Comparison of ENCODE assay signal across 18 cellular contexts in the genomic region with DNA sequence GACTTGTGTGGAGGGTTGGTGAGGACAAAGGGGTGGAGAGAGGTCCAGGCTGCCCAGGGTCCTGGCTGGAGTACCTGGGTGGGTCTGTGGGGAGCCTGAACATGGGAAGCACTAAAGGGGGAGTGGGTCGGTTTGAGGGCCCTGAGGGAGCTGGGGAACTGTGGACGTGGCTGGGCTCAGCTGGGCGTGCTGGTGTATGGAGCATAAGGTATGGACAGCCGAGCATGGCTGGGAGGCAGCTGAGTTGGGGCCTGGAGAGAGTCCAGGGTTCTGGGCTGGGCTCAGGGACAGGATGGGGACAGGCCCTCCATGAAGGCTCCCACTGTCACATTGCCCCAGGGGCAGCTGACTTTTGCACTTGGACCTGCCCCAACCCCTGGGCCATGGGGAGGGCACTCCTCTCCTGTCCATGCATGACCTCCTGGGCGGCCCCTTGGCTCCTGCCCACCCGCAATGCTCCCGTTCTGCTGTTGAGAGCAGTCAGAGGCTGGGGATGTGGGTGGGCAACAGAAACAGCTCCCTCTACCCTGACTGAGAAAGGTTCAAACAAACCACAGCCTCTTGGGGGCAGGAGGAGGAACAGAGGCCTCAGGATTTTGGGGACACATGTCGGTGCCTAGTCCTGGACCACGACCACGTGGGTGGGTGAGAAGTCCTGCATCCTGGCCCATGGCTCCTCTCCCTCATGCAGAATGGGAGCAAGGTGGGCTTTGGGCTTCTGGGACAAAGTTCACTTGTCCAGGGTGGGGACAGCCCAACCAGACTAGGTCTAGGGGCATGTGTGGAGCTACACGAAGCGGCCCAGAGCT. TPM values are rescaled to one million over a fixed set of nuclear protein-coding genes. Genes with fewer than 3 reads are reported as not detected.
DNase-seq lines count a peak whose midpoint lies in the region; ATAC-seq, FAIRE-seq and TF ChIP-seq lines count a peak whose summit lies in the region.
"Had no signal": no experiment of that assay in that cellular context is flagged by ENCODE, and none has a peak within 500 bp of the region (broad histone marks: within the 10 kb centered on the region; RNA-seq: fewer than 3 reads in every experiment).

No MANE protein-coding gene starts in this region.

- H3K4me3 ChIP-seq in GM23338 (no peak overlapping the region), H1 (ENCODE audit: extremely low read depth in 1 of 4, insufficient read depth in 2 of 4, low read depth in 3 of 4, low read length in 4 of 4) (no peak overlapping the region), skin epidermis (no peak overlapping the region)

- H3K23me2 ChIP-seq in H1 (ENCODE audit: low read depth, low read length), result peaks cover 3% of the 10 kb centered on the region; the same call in 1 of the 2 replicates

- H3K18ac ChIP-seq in H1 (ENCODE audit: extremely low read depth, low read length), result no peak overlapping the region

- H3K23ac ChIP-seq in H1 (ENCODE audit: insufficient read length), result no peak overlapping the region

- CTCF ChIA-PET in H1 (lab: Charles Lee; ENCODE audit: partially characterized antibody), result interaction anchor here (0.6 to 7.3 kb wide), 23 partner anchors 9 to 219 kb away, joined by 3 to 73 read pairs (median 4); partner anchors contain the start of genes LKAAEAR1, OPRL1, PRPF6 and RGS19

- H3K9me3 Mint-ChIP-seq in activated naive CD8-positive, alpha-beta T cell (ENCODE audit: low read depth), result no peaks in the 10 kb centered on the region
- H3K9me3 Mint-ChIP-seq in activated naive CD8-positive, alpha-beta T cell treated with anti-CD3 and anti-CD28 coated beads for 36 hours, result no peaks in the 10 kb centered on the region
- H3K9me3 Mint-ChIP-seq in GM23338, result no peaks in the 10 kb centered on the region
- H3K9me3 Mint-ChIP-seq: stimulated activated naive B cell treated with anti-CD40 and anti-IgM and Interleukin-4, amounts not matched to agents 10 μg/mL and 1 μg/mL and 100 μg/mL, for 72 hours had no signal

- H3K36me3 Mint-ChIP-seq in activated naive CD8-positive, alpha-beta T cell, result peaks cover under 1% of the 10 kb centered on the region
- peaks cover 2% of the 10 kb centered on the region for H3K36me3 Mint-ChIP-seq in activated naive CD8-positive, alpha-beta T cell treated with anti-CD3 and anti-CD28 coated beads for 36 hours
- no peaks in the 10 kb centered on the region; the same call in 2 of the 3 replicates for H3K36me3 Mint-ChIP-seq in GM23338 (ENCODE audit: low read depth)

- no peaks in the 10 kb centered on the region for H4K20me1 ChIP-seq in GM23338 (replicated peaks; ENCODE audit: insufficient read depth)
- H4K20me1 ChIP-seq in H1 (replicated peaks in 1 of 2; ENCODE audit: control insufficient read depth in 1 of 2, insufficient read depth in 2 of 2, low read length in 2 of 2), result peaks cover 0 to 1% of the 10 kb centered on the region in 2 experiments

- TF ChIP-seq CTCF in GM23338 (conservative IDR thresholded peaks at IDR 0.05; ENCODE audit: low read depth in 2 of 2) (no peak), H1 (IDR thresholded peaks at IDR 0.05; ENCODE audit: control extremely low read depth in 1 of 3, insufficient read depth in 1 of 3, low read depth in 1 of 3, low read length in 3 of 3) (no peak)

- H3K4me2 ChIP-seq in GM23338, result no peak overlapping the region
- H3K4me2 ChIP-seq in H1 (ENCODE audit: insufficient read depth in 1 of 2, low read depth in 2 of 2, low read length in 2 of 2), result no peak overlapping the region

- H3K36me3 ChIP-seq in GM23338 (ENCODE audit: insufficient read depth) (no peaks in the 10 kb centered on the region), H1 (ENCODE audit: control insufficient read depth in 2 of 4, insufficient read depth in 4 of 4, low read length in 3 of 4) (no peaks in the 10 kb centered on the region; a peak in 1 of 8 replicates)
- H3K36me3 ChIP-seq: breast epithelium had no signal

- peak overlapping the region; percentile 79 for H3K27ac Mint-ChIP-seq in activated naive CD8-positive, alpha-beta T cell
- H3K27ac Mint-ChIP-seq in activated naive CD8-positive, alpha-beta T cell treated with anti-CD3 and anti-CD28 coated beads for 36 hours, result no peak overlapping the region
- H3K27ac Mint-ChIP-seq in GM23338, result no peak overlapping the region
- H3K27ac Mint-ChIP-seq: stimulated activated naive B cell treated with anti-CD40 and anti-IgM and Interleukin-4, amounts not matched to agents 10 μg/mL and 1 μg/mL and 100 μg/mL, for 72 hours had no signal

- no peak for DNase-seq in activated naive CD8-positive, alpha-beta T cell treated with anti-CD3 and anti-CD28 coated beads for 36 hours
- DNase-seq in GM23338 (ENCODE audit: low spot score) (no peak), H1 (ENCODE audit: low read depth in 1 of 2, low spot score in 2 of 2) (no peak), SW480 (ENCODE audit: low spot score) (no peak)
- DNase-seq: activated gamma-delta T cell; DMS79; effector CD8-positive, alpha-beta T cell; NCI-H2081 treated with DMSO at 0.1 percent for 48 hours; NCI-H774; nucleus accumbens; stimulated activated naive B cell treated with anti-CD40 and anti-IgM and Interleukin-4, amounts not matched to agents 10 μg/mL and 1 μg/mL and 100 μg/mL, for 72 hours had no signal

- H2AK5ac ChIP-seq in H1 (ENCODE audit: low read depth, low read length), result 0 out of 2 replicates have a peak overlapping the region, but pooled peaks have one; percentile 54

- TF ChIP-seq RAD21 in H1 (IDR thresholded peaks at IDR 0.05 in 1 of 2, conservative IDR thresholded peaks at IDR 0.05 in 1 of 2; ENCODE audit: low read depth in 2 of 2, low read length in 2 of 2), result no peak

- H2BK120ac ChIP-seq in H1 (replicated peaks; ENCODE audit: low read depth, low read length), result no peak overlapping the region

- no peak overlapping the region for H3K9ac ChIP-seq in H1 (replicated peaks in 1 of 4; ENCODE audit: extremely low read depth in 1 of 4, low read depth in 3 of 4, low read length in 3 of 4)

- H3K9me3 ChIP-seq in H1 (ENCODE audit: insufficient read depth in 2 of 2, low read depth in 1 of 2, low read length in 1 of 2), result no peaks in the 10 kb centered on the region
- H3K9me3 ChIP-seq: breast epithelium had no signal

- H3K79me2 ChIP-seq in GM23338 (replicated peaks; ENCODE audit: insufficient read depth) (no peaks in the 10 kb centered on the region), H1 (ENCODE audit: control insufficient read depth in 1 of 2, insufficient read depth in 2 of 2, low read length in 2 of 2) (no peaks in the 10 kb centered on the region)

- H2BK20ac ChIP-seq in H1 (ENCODE audit: low read length), result no peak overlapping the region

- H3F3A ChIP-seq in GM23338 (replicated peaks; ENCODE audit: low read depth), result peaks cover 10% of the 10 kb centered on the region; the same call in 1 of the 2 replicates

- no peaks in the 10 kb centered on the region; the same call in 1 of the 2 replicates for H3K79me1 ChIP-seq in H1 (ENCODE audit: low read depth, low read length)

- peaks cover 44% of the 10 kb centered on the region for H3K4me1 ChIP-seq in GM23338 (ENCODE audit: insufficient read depth)
- H3K4me1 ChIP-seq in H1 (replicated peaks in 1 of 4; ENCODE audit: control insufficient read depth in 3 of 4, insufficient read depth in 4 of 4, low read length in 3 of 4), result peaks cover 0 to 27% (median 17%) of the 10 kb centered on the region in 4 experiments; a peak in 6 of 7 replicates

- no peaks in the 10 kb centered on the region for H3K27me3 Mint-ChIP-seq in activated naive CD8-positive, alpha-beta T cell
- peaks cover 3% of the 10 kb centered on the region for H3K27me3 Mint-ChIP-seq in activated naive CD8-positive, alpha-beta T cell treated with anti-CD3 and anti-CD28 coated beads for 36 hours
- H3K27me3 Mint-ChIP-seq in GM23338 (ENCODE audit: insufficient read depth, low read depth, poor library complexity), result peaks cover 63% of the 10 kb centered on the region

- no peak overlapping the region for H3K4ac ChIP-seq in H1 (replicated peaks; ENCODE audit: insufficient read length, low read depth, low read length)

- H3K56ac ChIP-seq in H1 (replicated peaks; ENCODE audit: insufficient read length, low read depth, low read length), result no peak overlapping the region

- no peak overlapping the region for H4K91ac ChIP-seq in H1 (replicated peaks; ENCODE audit: insufficient read length, low read length)

- 87% methylated on average over 12 of the region's 12 CpGs; no CpG with 5 or more reads in 1 of the 2 experiments for WGBS in H1 (ENCODE audit: extremely low coverage in 1 of 2, insufficient coverage in 1 of 2, insufficient read length in 1 of 2, insufficient replicate concordance in 2 of 2, low coverage in 1 of 2, low lambda C conversion rate in 2 of 2, missing lambda C conversion rate in 1 of 2), 2 experiments

- H2AFZ ChIP-seq in GM23338 (no peak overlapping the region), H1 (ENCODE audit: low read length) (no peak overlapping the region)

- no peak for FAIRE-seq in H1 (lab: Jason Lieb, UNC)
- FAIRE-seq: RCC 7860 had no signal

- no peak for TF ChIP-seq EP300 in H1 (IDR thresholded peaks at IDR 0.05; ENCODE audit: borderline replicate concordance in 1 of 2, low read depth in 2 of 2, low read length in 2 of 2)

- no peak overlapping the region for H3K27ac ChIP-seq in GM23338 (ENCODE audit: low read depth)
- H3K27ac ChIP-seq in H1 (ENCODE audit: low read depth, low read length), result no peak overlapping the region
- peak overlapping the region in 12 of 21 experiments; percentile 3 to 91 (median 74) for H3K27ac ChIP-seq in skin epidermis

- ATAC-seq in GM23338, result no peak
- ATAC-seq in GM19395 (IDR thresholded peaks at IDR 0.05; ENCODE audit: unreplicated experiment), result no peak
- ATAC-seq in HG03159 (IDR thresholded peaks at IDR 0.05; ENCODE audit: unreplicated experiment), result no peak
- ATAC-seq: stimulated activated naive B cell treated with anti-CD40 and anti-IgM and Interleukin-4, amounts not matched to agents 10 μg/mL and 1 μg/mL and 100 μg/mL, for 72 hours had no signal

- POLR2A ChIA-PET in H1 (lab: Charles Lee; ENCODE audit: partially characterized antibody), result interaction anchor here (0.7 to 3.5 kb wide), 7 partner anchors 12 to 40 kb away, joined by 3 to 24 read pairs (median 4); no protein-coding TSS in a partner anchor

- no peak overlapping the region for H4K8ac ChIP-seq in H1 (ENCODE audit: extremely low read depth, insufficient read depth, low read length)

- no peak for TF ChIP-seq POLR2A in H1 (IDR thresholded peaks at IDR 0.05; ENCODE audit: control extremely low read depth in 1 of 2, low read depth in 2 of 2, low read length in 2 of 2)

- H3K14ac ChIP-seq in H1 (ENCODE audit: insufficient read length), result no peak overlapping the region

- no peak overlapping the region for H2BK5ac ChIP-seq in H1 (ENCODE audit: low read depth, low read length)

- peak overlapping the region; percentile 39; the same call in 1 of the 2 replicates for H2BK12ac ChIP-seq in H1 (ENCODE audit: low read depth, low read length)

- H3K4me1 Mint-ChIP-seq in activated naive CD8-positive, alpha-beta T cell (ENCODE audit: low read depth), result peaks cover 34% of the 10 kb centered on the region
- peaks cover 39% of the 10 kb centered on the region for H3K4me1 Mint-ChIP-seq in activated naive CD8-positive, alpha-beta T cell treated with anti-CD3 and anti-CD28 coated beads for 36 hours
- peaks cover 30% of the 10 kb centered on the region for H3K4me1 Mint-ChIP-seq in GM23338

- H3K4me3 Mint-ChIP-seq in activated naive CD8-positive, alpha-beta T cell, result peak overlapping the region; percentile 64
- H3K4me3 Mint-ChIP-seq in activated naive CD8-positive, alpha-beta T cell treated with anti-CD3 and anti-CD28 coated beads for 36 hours, result no peak overlapping the region
- H3K4me3 Mint-ChIP-seq in GM23338, result peak overlapping the region; percentile 18; the same call in 1 of the 3 replicates

- H2BK15ac ChIP-seq in H1 (ENCODE audit: low read length), result no peak overlapping the region

- no peaks in the 10 kb centered on the region for H3K9me2 ChIP-seq in GM23338 (ENCODE audit: insufficient read depth)

- H3K27me3 ChIP-seq in GM23338 (ENCODE audit: insufficient read depth) (peaks cover 78% of the 10 kb centered on the region), H1 (replicated peaks in 1 of 4; ENCODE audit: control insufficient read depth in 3 of 4, extremely low read depth in 1 of 4, insufficient read depth in 3 of 4, low read length in 3 of 4) (peaks cover 16 to 69% (median 54%) of the 10 kb centered on the region in 4 experiments)

- H4K5ac ChIP-seq in H1 (ENCODE audit: insufficient read length, low read depth, low read length), result no peak overlapping the region

RNA-seq across cellular contexts. Expression of gene C20orf204, which starts 4.5 kb away (rescaled TPM):
- total RNA-seq in activated naive CD8-positive, alpha-beta T cell treated with anti-CD3 and anti-CD28 coated beads for 36 hours, result 1 to 10 TPM; 2.1 to 2.5 TPM
- total RNA-seq in GM23338 (2014; rRNA removed; shearing (Covaris generic)), result 0.73 and 0.85 TPM in 2 replicates
- polyA plus RNA-seq in GM23338 (2016; fragmentation: Nextera tagmentation; extraction: Ambion mirVana) (0.68 and 0.82 TPM in 2 replicates), H1 (2011; rRNA removed) (0.39 and 0.96 TPM in 2 replicates)
- total RNA-seq in H1 (2021; fragmentation: NEBNext Ultra II Directional; extraction: Animal tissue kit (Norgen Biotek cat#: 25700)), result 0.52 and 0.61 TPM in 2 replicates
- 0.36 TPM for polyA plus RNA-seq in H1 (2011; cell fraction: cytosol; rRNA removed)
- 2.6 TPM for polyA plus RNA-seq in H1 (2011; cell fraction: nucleus; rRNA removed)
- polyA plus RNA-seq in H1 (2012, experiment 1 of 2), result 0.10 to 0.39 TPM (median 0.25 TPM) in 4 replicates
- 0.13 TPM for polyA plus RNA-seq in H1 (2012, experiment 2 of 2)
- 0.57 TPM for polyA plus RNA-seq in H1 (2013, experiment 1 of 2)
- polyA plus RNA-seq in H1 (2013, experiment 2 of 2), result 0.40 TPM
- 0.29 and 0.41 TPM in 2 replicates for polyA minus RNA-seq in H1 (2011; rRNA and poly(A)+ RNA removed)
- 0.22 TPM for polyA minus RNA-seq in H1 (2011; cell fraction: cytosol; rRNA and poly(A)+ RNA removed)
- 2.3 TPM for polyA minus RNA-seq in H1 (2011; cell fraction: nucleus; rRNA and poly(A)+ RNA removed)

RNA-seq across cellular contexts. Expression of gene SOX18, which starts 9.0 kb away (rescaled TPM):
- not detected for total RNA-seq in activated naive CD8-positive, alpha-beta T cell treated with anti-CD3 and anti-CD28 coated beads for 36 hours
- total RNA-seq in GM23338 (2014; rRNA removed; shearing (Covaris generic)), result 0.21 TPM in 1 of 2 replicates, not detected in the other
- not detected in 2 replicates for polyA plus RNA-seq in GM23338 (2016; fragmentation: Nextera tagmentation; extraction: Ambion mirVana)
- total RNA-seq in H1 (2021; fragmentation: NEBNext Ultra II Directional; extraction: Animal tissue kit (Norgen Biotek cat#: 25700)), result 0.23 TPM in 1 of 2 replicates, not detected in the other
- 0.08 and 0.09 TPM in 2 replicates for polyA plus RNA-seq in H1 (2011; rRNA removed)
- not detected for polyA plus RNA-seq in H1 (2011; cell fraction: cytosol; rRNA removed)
- polyA plus RNA-seq in H1 (2011; cell fraction: nucleus; rRNA removed), result 0.13 TPM
- polyA plus RNA-seq in H1 (2012, experiment 1 of 2), result 0.14 to 0.16 TPM in 2 of 4 replicates, not detected in the others
- 0.22 TPM for polyA plus RNA-seq in H1 (2012, experiment 2 of 2)
- 0.34 TPM for polyA plus RNA-seq in H1 (2013, experiment 1 of 2)
- 0.39 TPM for polyA plus RNA-seq in H1 (2013, experiment 2 of 2)
- not detected in 2 replicates for polyA minus RNA-seq in H1 (2011; rRNA and poly(A)+ RNA removed)
- polyA minus RNA-seq in H1 (2011; cell fraction: cytosol; rRNA and poly(A)+ RNA removed), result not detected
- 0.30 TPM for polyA minus RNA-seq in H1 (2011; cell fraction: nucleus; rRNA and poly(A)+ RNA removed)
- total RNA-seq: fibroblast of villous mesenchyme had no signal

RNA-seq across cellular contexts. Expression of gene TCEA2, which starts 22.6 kb away (rescaled TPM):
- 10 to 100 TPM; 37.8 to 38.6 TPM for total RNA-seq in activated naive CD8-positive, alpha-beta T cell treated with anti-CD3 and anti-CD28 coated beads for 36 hours
- total RNA-seq in GM23338 (2014; rRNA removed; shearing (Covaris generic)), result 15.0 and 21.0 TPM in 2 replicates
- polyA plus RNA-seq in GM23338 (2016; fragmentation: Nextera tagmentation; extraction: Ambion mirVana) (54.4 and 58.9 TPM in 2 replicates), H1 (2011; rRNA removed) (42.3 and 66.0 TPM in 2 replicates)
- total RNA-seq in H1 (2021; fragmentation: NEBNext Ultra II Directional; extraction: Animal tissue kit (Norgen Biotek cat#: 25700)), result 41.4 and 46.3 TPM in 2 replicates
- 52.5 TPM for polyA plus RNA-seq in H1 (2011; cell fraction: cytosol; rRNA removed)
- polyA plus RNA-seq in H1 (2011; cell fraction: nucleus; rRNA removed), result 118 TPM
- 34.2 to 60.1 TPM (median 48.8 TPM) in 4 replicates for polyA plus RNA-seq in H1 (2012, experiment 1 of 2)
- 35.4 TPM for polyA plus RNA-seq in H1 (2012, experiment 2 of 2)
- 55.3 TPM for polyA plus RNA-seq in H1 (2013, experiment 1 of 2)
- 51.7 TPM for polyA plus RNA-seq in H1 (2013, experiment 2 of 2)
- polyA minus RNA-seq in H1 (2011; rRNA and poly(A)+ RNA removed), result 9.5 and 12.8 TPM in 2 replicates
- polyA minus RNA-seq in H1 (2011; cell fraction: cytosol; rRNA and poly(A)+ RNA removed), result 14.2 TPM
- polyA minus RNA-seq in H1 (2011; cell fraction: nucleus; rRNA and poly(A)+ RNA removed), result 35.6 TPM

RNA-seq across cellular contexts. Expression of gene RGS19, which starts 38.9 kb away (rescaled TPM):
- total RNA-seq in activated naive CD8-positive, alpha-beta T cell treated with anti-CD3 and anti-CD28 coated beads for 36 hours, result 10 to 100 TPM; 26.4 to 31.8 TPM
- 15.0 and 19.7 TPM in 2 replicates for total RNA-seq in GM23338 (2014; rRNA removed; shearing (Covaris generic))
- 12.5 and 13.1 TPM in 2 replicates for polyA plus RNA-seq in GM23338 (2016; fragmentation: Nextera tagmentation; extraction: Ambion mirVana)
- total RNA-seq in H1 (2021; fragmentation: NEBNext Ultra II Directional; extraction: Animal tissue kit (Norgen Biotek cat#: 25700)), result 12.7 and 13.1 TPM in 2 replicates
- polyA plus RNA-seq in H1 (2011; rRNA removed), result 16.8 and 21.9 TPM in 2 replicates
- 14.6 TPM for polyA plus RNA-seq in H1 (2011; cell fraction: cytosol; rRNA removed)
- polyA plus RNA-seq in H1 (2011; cell fraction: nucleus; rRNA removed), result 18.9 TPM
- 9.5 to 12.1 TPM (median 10.6 TPM) in 4 replicates for polyA plus RNA-seq in H1 (2012, experiment 1 of 2)
- polyA plus RNA-seq in H1 (2012, experiment 2 of 2), result 8.8 TPM
- 9.0 TPM for polyA plus RNA-seq in H1 (2013, experiment 1 of 2)
- 8.9 TPM for polyA plus RNA-seq in H1 (2013, experiment 2 of 2)
- 4.3 and 4.8 TPM in 2 replicates for polyA minus RNA-seq in H1 (2011; rRNA and poly(A)+ RNA removed)
- 8.7 TPM for polyA minus RNA-seq in H1 (2011; cell fraction: cytosol; rRNA and poly(A)+ RNA removed)
- 6.3 TPM for polyA minus RNA-seq in H1 (2011; cell fraction: nucleus; rRNA and poly(A)+ RNA removed)

RNA-seq across cellular contexts. Expression of gene OPRL1, which starts 39.4 kb away (rescaled TPM):
- total RNA-seq in activated naive CD8-positive, alpha-beta T cell treated with anti-CD3 and anti-CD28 coated beads for 36 hours, result under 1 TPM; 0.16 to 0.25 TPM
- total RNA-seq in GM23338 (2014; rRNA removed; shearing (Covaris generic)), result 0.74 and 1.1 TPM in 2 replicates
- 0.24 and 0.27 TPM in 2 replicates for polyA plus RNA-seq in GM23338 (2016; fragmentation: Nextera tagmentation; extraction: Ambion mirVana)
- total RNA-seq in H1 (2021; fragmentation: NEBNext Ultra II Directional; extraction: Animal tissue kit (Norgen Biotek cat#: 25700)), result 0.52 and 0.63 TPM in 2 replicates
- polyA plus RNA-seq in H1 (2011; rRNA removed), result 0.98 and 2.0 TPM in 2 replicates
- 1.3 TPM for polyA plus RNA-seq in H1 (2011; cell fraction: cytosol; rRNA removed)
- 2.1 TPM for polyA plus RNA-seq in H1 (2011; cell fraction: nucleus; rRNA removed)
- polyA plus RNA-seq in H1 (2012, experiment 1 of 2), result 0.52 to 1.4 TPM (median 1.1 TPM) in 4 replicates
- polyA plus RNA-seq in H1 (2012, experiment 2 of 2), result 0.81 TPM
- 0.39 TPM for polyA plus RNA-seq in H1 (2013, experiment 1 of 2)
- polyA plus RNA-seq in H1 (2013, experiment 2 of 2), result 0.46 TPM
- 1.2 and 1.4 TPM in 2 replicates for polyA minus RNA-seq in H1 (2011; rRNA and poly(A)+ RNA removed)
- 1.4 TPM for polyA minus RNA-seq in H1 (2011; cell fraction: cytosol; rRNA and poly(A)+ RNA removed)
- 0.50 TPM for polyA minus RNA-seq in H1 (2011; cell fraction: nucleus; rRNA and poly(A)+ RNA removed)

Comparison
In these comparisons a context has a peak if more than half of its experiments do, and no peak if none do; other contexts are left out.
1. H3K27ac ChIP-seq: peak in skin epidermis (12 of 21); none in GM23338 (single experiment) and H1 (single experiment).